Comparison of ENCODE assay signal across 8 cellular contexts in genomic region chr2:202265467-202266277, GRCh38. TPM values are rescaled to one million over a fixed set of nuclear protein-coding genes. Genes with fewer than 3 reads are reported as not detected.
DNase-seq lines count a peak whose midpoint lies in the region; ATAC-seq and TF ChIP-seq lines count a peak whose summit lies in the region.

TSS of gene NOP58 (plus strand) at chr2:202265763. CDS start at chr2:202265942, 179 bp downstream.

- peak; percentile 93 for DNase-seq in GM10248 (ENCODE audit: extremely low spot score)
- peak; percentile 87 for DNase-seq in NCI-H1105 (lab: John Stamatoyannopoulos, UW)
- DNase-seq in SKM-1 treated with dmso at 0.1 percent for 144 hours (lab: John Stamatoyannopoulos, UW; ENCODE audit: unreplicated experiment), result peak; percentile 96
- peak; percentile 86 for DNase-seq in glutamatergic neuron
- peak; percentile 93 for DNase-seq in osteoblast (ENCODE audit: insufficient read length, low spot score, missing footprints)
- peak; percentile 78 for DNase-seq in thoracic aorta (ENCODE audit: low spot score)

- H4K20me1 ChIP-seq in osteoblast (ENCODE audit: insufficient read depth, low read length), result peaks cover 43% of the 10 kb centered on the region

- H3K79me2 ChIP-seq in osteoblast (ENCODE audit: insufficient read depth, low read length), result peaks cover 51% of the 10 kb centered on the region

- ATAC-seq in HG02623 (IDR thresholded peaks at IDR 0.05; ENCODE audit: unreplicated experiment) (peak; percentile 89), thoracic aorta (ENCODE audit: insufficient number of reproducible peaks, low FRiP score, low read depth) (peak; percentile 94)

- no peaks in the 10 kb centered on the region for H3K27me3 ChIP-seq in osteoblast (ENCODE audit: insufficient read depth, low read length)
- H3K27me3 ChIP-seq in thoracic aorta (replicated peaks; ENCODE audit: insufficient read depth), result no peaks in the 10 kb centered on the region

- peak within 1 kb of the TSS; percentile 68 for H3K27ac Mint-ChIP-seq in activated naive CD8-positive, alpha-beta T cell
- H3K27ac Mint-ChIP-seq in glutamatergic neuron (ENCODE audit: unreplicated experiment), result peak within 1 kb of the TSS; percentile 55

- peak within 1 kb of the TSS; percentile 99 for H3K27ac ChIP-seq in osteoblast (ENCODE audit: low read depth, low read length)
- peak within 1 kb of the TSS; percentile 93 to 97 for H3K27ac ChIP-seq in thoracic aorta

- H3K4me3 Mint-ChIP-seq in activated naive CD8-positive, alpha-beta T cell, result peak within 1 kb of the TSS; percentile 61
- peak within 1 kb of the TSS; percentile 74 for H3K4me3 Mint-ChIP-seq in glutamatergic neuron (ENCODE audit: unreplicated experiment)

- H3K4me1 ChIP-seq in osteoblast (ENCODE audit: insufficient read depth, low read length) (peaks cover 9% of the 10 kb centered on the region), thoracic aorta (ENCODE audit: control insufficient read depth in 1 of 2, low read depth in 2 of 2) (peaks cover 0 to 17% of the 10 kb centered on the region in 2 donors)

- peak within 1 kb of the TSS; percentile 97 for H3K4me2 ChIP-seq in osteoblast (ENCODE audit: insufficient read depth, low read length)

- peak within 1 kb of the TSS; percentile 85 for H2AFZ ChIP-seq in osteoblast (ENCODE audit: low read length)

- H3K4me3 ChIP-seq in osteoblast (ENCODE audit: insufficient read depth, low read length) (peak within 1 kb of the TSS; percentile 94), thoracic aorta (peak within 1 kb of the TSS; percentile 98)

- H3K36me3 ChIP-seq in osteoblast (ENCODE audit: insufficient read depth, low read length) (no peaks in the 10 kb centered on the region), thoracic aorta (no peaks in the 10 kb centered on the region)

- no peaks in the 10 kb centered on the region for H3K27me3 Mint-ChIP-seq in activated naive CD8-positive, alpha-beta T cell
- peaks cover 1% of the 10 kb centered on the region for H3K27me3 Mint-ChIP-seq in glutamatergic neuron (ENCODE audit: unreplicated experiment)

- CTCF ChIA-PET in GM10248 (lab: Yijun Ruan, JAX), result no interaction called here

- peaks cover 12% of the 10 kb centered on the region for H3K36me3 Mint-ChIP-seq in activated naive CD8-positive, alpha-beta T cell
- H3K36me3 Mint-ChIP-seq in glutamatergic neuron (ENCODE audit: unreplicated experiment), result no peaks in the 10 kb centered on the region

- TF ChIP-seq CTCF in GM10248 (IDR thresholded peaks at IDR 0.05; ENCODE audit: control extremely low read depth, extremely low read depth, low read depth, missing control alignments) (no peak), glutamatergic neuron (IDR thresholded peaks at IDR 0.05; ENCODE audit: partially characterized antibody, unreplicated experiment) (no peak), osteoblast (IDR thresholded peaks at IDR 0.05; ENCODE audit: extremely low read depth, low read depth, low read length) (no peak), thoracic aorta (IDR thresholded peaks at IDR 0.05) (no peak)

- no peaks in the 10 kb centered on the region for H3K9me3 Mint-ChIP-seq in activated naive CD8-positive, alpha-beta T cell (ENCODE audit: low read depth)
- H3K9me3 Mint-ChIP-seq in glutamatergic neuron (ENCODE audit: unreplicated experiment), result peaks cover 6% of the 10 kb centered on the region

- POLR2A ChIA-PET in GM10248 (lab: Yijun Ruan, JAX), result interaction anchor here (0.6 kb wide), 1 partner anchor 29 kb away, joined by 4 read pairs; no protein-coding TSS in a partner anchor

- no peaks in the 10 kb centered on the region for H3K9me3 ChIP-seq in osteoblast (ENCODE audit: low read depth, low read length)
- H3K9me3 ChIP-seq in thoracic aorta, result no peaks in the 10 kb centered on the region

- H3K4me1 Mint-ChIP-seq in activated naive CD8-positive, alpha-beta T cell (ENCODE audit: low read depth), result peaks cover 19% of the 10 kb centered on the region
- peaks cover 7% of the 10 kb centered on the region for H3K4me1 Mint-ChIP-seq in glutamatergic neuron (ENCODE audit: low read depth, unreplicated experiment)

RNA-seq across cellular contexts. Expression of gene NOP58, which starts in this region (rescaled TPM):
- total RNA-seq in glutamatergic neuron (ENCODE audit: unreplicated experiment) (49.6 TPM), osteoblast (40.1 and 41.3 TPM in 2 replicates), thoracic aorta (100 to 1,000 TPM in 1 of 2 donors, 10 to 100 TPM in 1; 77.3 to 161 TPM)

Comparison
In these comparisons a context has a peak if more than half of its experiments do, and no peak if none do; other contexts are left out.
1. Peak in every context shown above with its lines: DNase-seq, ATAC-seq, H3K4me3 ChIP-seq and H3K27ac ChIP-seq.